Comparison of ENCODE assay signal across 21 cellular contexts in genomic region chr1:214008347-214008746, GRCh38. TPM values are rescaled to one million over a fixed set of nuclear protein-coding genes. Genes with fewer than 3 reads are reported as not detected.
"Had no signal": no experiment of that assay in that cellular context is flagged by ENCODE, and none has a peak within 500 bp of the region (broad histone marks: within the 10 kb centered on the region; RNA-seq: fewer than 3 reads in every experiment).

No MANE protein-coding gene starts in this region.

- H3K79me2 ChIP-seq: hepatocyte had no signal

- H3K4me1 ChIP-seq: colonic mucosa had no signal

- H3K36me3 ChIP-seq: colonic mucosa, gastrocnemius medialis, thoracic aorta, transverse colon had no signal

- H3K4me2 ChIP-seq: hepatocyte had no signal

- H3K4me1 Mint-ChIP-seq: naive thymus-derived CD4-positive, alpha-beta T cell; stimulated activated memory B cell treated with anti-CD40 and anti-IgM and Interleukin-4, amounts not matched to agents 10 μg/mL and 1 μg/mL and 100 μg/mL, for 72 hours had no signal

- H3K27ac Mint-ChIP-seq: naive thymus-derived CD4-positive, alpha-beta T cell; stimulated activated memory B cell treated with anti-CD40 and anti-IgM and Interleukin-4, amounts not matched to agents 10 μg/mL and 1 μg/mL and 100 μg/mL, for 72 hours; stimulated activated naive CD8-positive, alpha-beta T cell treated with anti-CD3 and anti-CD28 coated beads, Interleukin-15, Interleukin-2, amounts not matched to agents 100 ng/mL and 50 ng/mL, for 24 hours had no signal

- H3K4me3 Mint-ChIP-seq: naive thymus-derived CD4-positive, alpha-beta T cell; stimulated activated memory B cell treated with anti-CD40 and anti-IgM and Interleukin-4, amounts not matched to agents 10 μg/mL and 1 μg/mL and 100 μg/mL, for 72 hours; stimulated activated naive CD8-positive, alpha-beta T cell treated with anti-CD3 and anti-CD28 coated beads, Interleukin-15, Interleukin-2, amounts not matched to agents 100 ng/mL and 50 ng/mL, for 24 hours had no signal

- H3K27me3 Mint-ChIP-seq: stimulated activated memory B cell treated with anti-CD40 and anti-IgM and Interleukin-4, amounts not matched to agents 10 μg/mL and 1 μg/mL and 100 μg/mL, for 72 hours had no signal

- H3K27ac ChIP-seq: colonic mucosa, hepatocyte, spleen, thoracic aorta, transverse colon had no signal

- H3K9me3 ChIP-seq: colonic mucosa, gastrocnemius medialis, spleen, thoracic aorta, transverse colon had no signal

- H3K36me3 Mint-ChIP-seq: naive thymus-derived CD4-positive, alpha-beta T cell; stimulated activated memory B cell treated with anti-CD40 and anti-IgM and Interleukin-4, amounts not matched to agents 10 μg/mL and 1 μg/mL and 100 μg/mL, for 72 hours had no signal

- H3K9me3 Mint-ChIP-seq: naive thymus-derived CD4-positive, alpha-beta T cell; stimulated activated memory B cell treated with anti-CD40 and anti-IgM and Interleukin-4, amounts not matched to agents 10 μg/mL and 1 μg/mL and 100 μg/mL, for 72 hours; stimulated activated naive CD8-positive, alpha-beta T cell treated with anti-CD3 and anti-CD28 coated beads, Interleukin-15, Interleukin-2, amounts not matched to agents 100 ng/mL and 50 ng/mL, for 24 hours had no signal

- DNase-seq: cerebellar nuclear complex; colonic mucosa; dermis blood vessel endothelial cell; effector CD8-positive, alpha-beta T cell; gastrocnemius medialis; kidney; mammary epithelial cell; naive thymus-derived CD4-positive, alpha-beta T cell; posterior cingulate gyrus; spleen; stimulated activated CD4-positive, alpha-beta T cell treated with anti-CD3 and anti-CD28 coated beads, Interleukin-15, amount 100 ng/mL, for 24 hours; stimulated activated CD4-positive, alpha-beta T cell treated with anti-CD3 and anti-CD28 coated beads, Interleukin-1b, Interleukin-23, amount 100 ng/mL, for 48 hours; stimulated activated CD4-positive, alpha-beta T cell treated with anti-CD3 and anti-CD28 coated beads, Interleukin-4, amount 100 ng/mL, for 24 hours; transverse colon had no signal

- FAIRE-seq: endometrium, kidney had no signal

- H3K4me3 ChIP-seq: colonic mucosa, gastrocnemius medialis, hepatocyte, spleen, thoracic aorta, transverse colon had no signal

- H2AFZ ChIP-seq: hepatocyte had no signal

- H3K27me3 ChIP-seq: colonic mucosa, gastrocnemius medialis, hepatocyte, transverse colon had no signal

- ATAC-seq: esophagus mucosa; gastrocnemius medialis; naive thymus-derived CD4-positive, alpha-beta T cell; sciatic nerve; stimulated activated memory B cell treated with anti-CD40 and anti-IgM and Interleukin-4, amounts not matched to agents 10 μg/mL and 1 μg/mL and 100 μg/mL, for 72 hours had no signal

RNA-seq across cellular contexts. Expression of gene PROX1, which starts 20.6 kb away (rescaled TPM):
- total RNA-seq: naive thymus-derived CD4-positive, alpha-beta T cell had no signal
- polyA plus RNA-seq: naive thymus-derived CD4-positive, alpha-beta T cell had no signal
